ENCODE assay signal across 1 cellular context in the genomic region with DNA sequence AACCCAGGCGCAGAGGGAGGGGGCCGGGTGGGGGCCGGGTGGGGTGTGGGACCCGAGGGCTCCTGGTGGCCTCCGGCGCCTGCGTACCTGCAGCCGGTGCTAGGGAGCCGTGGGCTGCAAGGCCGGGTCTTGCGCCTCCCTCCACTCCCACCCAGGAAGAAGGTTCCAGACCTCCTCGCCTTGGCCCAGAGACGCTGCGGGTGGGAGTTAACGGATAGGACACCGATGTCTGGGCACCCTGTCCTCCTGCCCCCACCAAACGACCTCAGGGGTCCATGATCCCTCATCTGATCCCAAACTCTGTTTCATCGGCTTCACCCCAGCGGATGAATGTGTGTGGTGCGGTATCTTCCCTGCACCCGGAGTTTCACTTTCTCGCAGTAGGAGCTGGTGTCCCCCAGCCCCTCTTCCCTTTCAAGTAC.
TF ChIP-seq lines count a peak whose summit lies in the region.

No MANE protein-coding gene starts in this region.

TF ChIP-seq in HepG2, 621 proteins besides CTCF, POLR2A, EP300 and RAD21 (continued from another document):
- TF ChIP-seq, protein P1, sequence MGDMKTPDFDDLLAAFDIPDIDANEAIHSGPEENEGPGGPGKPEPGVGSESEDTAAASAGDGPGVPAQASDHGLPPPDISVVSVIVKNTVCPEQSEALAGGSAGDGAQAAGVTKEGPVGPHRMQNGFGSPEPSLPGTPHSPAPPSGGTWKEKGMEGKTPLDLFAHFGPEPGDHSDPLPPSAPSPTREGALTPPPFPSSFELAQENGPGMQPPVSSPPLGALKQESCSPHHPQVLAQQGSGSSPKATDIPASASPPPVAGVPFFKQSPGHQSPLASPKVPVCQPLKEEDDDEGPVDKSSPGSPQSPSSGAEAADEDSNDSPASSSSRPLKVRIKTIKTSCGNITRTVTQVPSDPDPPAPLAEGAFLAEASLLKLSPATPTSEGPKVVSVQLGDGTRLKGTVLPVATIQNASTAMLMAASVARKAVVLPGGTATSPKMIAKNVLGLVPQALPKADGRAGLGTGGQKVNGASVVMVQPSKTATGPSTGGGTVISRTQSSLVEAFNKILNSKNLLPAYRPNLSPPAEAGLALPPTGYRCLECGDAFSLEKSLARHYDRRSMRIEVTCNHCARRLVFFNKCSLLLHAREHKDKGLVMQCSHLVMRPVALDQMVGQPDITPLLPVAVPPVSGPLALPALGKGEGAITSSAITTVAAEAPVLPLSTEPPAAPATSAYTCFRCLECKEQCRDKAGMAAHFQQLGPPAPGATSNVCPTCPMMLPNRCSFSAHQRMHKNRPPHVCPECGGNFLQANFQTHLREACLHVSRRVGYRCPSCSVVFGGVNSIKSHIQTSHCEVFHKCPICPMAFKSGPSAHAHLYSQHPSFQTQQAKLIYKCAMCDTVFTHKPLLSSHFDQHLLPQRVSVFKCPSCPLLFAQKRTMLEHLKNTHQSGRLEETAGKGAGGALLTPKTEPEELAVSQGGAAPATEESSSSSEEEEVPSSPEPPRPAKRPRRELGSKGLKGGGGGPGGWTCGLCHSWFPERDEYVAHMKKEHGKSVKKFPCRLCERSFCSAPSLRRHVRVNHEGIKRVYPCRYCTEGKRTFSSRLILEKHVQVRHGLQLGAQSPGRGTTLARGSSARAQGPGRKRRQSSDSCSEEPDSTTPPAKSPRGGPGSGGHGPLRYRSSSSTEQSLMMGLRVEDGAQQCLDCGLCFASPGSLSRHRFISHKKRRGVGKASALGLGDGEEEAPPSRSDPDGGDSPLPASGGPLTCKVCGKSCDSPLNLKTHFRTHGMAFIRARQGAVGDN (CRISPR knock-in tag; IDR thresholded peaks at IDR 0.05), result peak; percentile 2; the same call in 1 of the 2 replicates
- peak; percentile 74 for TF ChIP-seq HNRNPLL (IDR thresholded peaks at IDR 0.05; ENCODE audit: low read depth, low read length, poor library complexity, severe bottlenecking)
- TF ChIP-seq ZSCAN20 (CRISPR knock-in tag; IDR thresholded peaks at IDR 0.05; ENCODE audit: borderline replicate concordance), result 0 out of 2 replicates have a peak, but pooled peaks have one; percentile 22
- no peak for TF ChIP-seq KLF9 (CRISPR knock-in tag; IDR thresholded peaks at IDR 0.05; ENCODE audit: low read depth)
- 0 out of 2 replicates have a peak, but pooled peaks have one; percentile 15 for TF ChIP-seq ZSCAN21 (CRISPR knock-in tag; IDR thresholded peaks at IDR 0.05; ENCODE audit: borderline replicate concordance)
- peak; percentile 9; the same call in 1 of the 2 replicates for TF ChIP-seq ZNF777 (CRISPR knock-in tag; IDR thresholded peaks at IDR 0.05)
- TF ChIP-seq, protein P2, sequence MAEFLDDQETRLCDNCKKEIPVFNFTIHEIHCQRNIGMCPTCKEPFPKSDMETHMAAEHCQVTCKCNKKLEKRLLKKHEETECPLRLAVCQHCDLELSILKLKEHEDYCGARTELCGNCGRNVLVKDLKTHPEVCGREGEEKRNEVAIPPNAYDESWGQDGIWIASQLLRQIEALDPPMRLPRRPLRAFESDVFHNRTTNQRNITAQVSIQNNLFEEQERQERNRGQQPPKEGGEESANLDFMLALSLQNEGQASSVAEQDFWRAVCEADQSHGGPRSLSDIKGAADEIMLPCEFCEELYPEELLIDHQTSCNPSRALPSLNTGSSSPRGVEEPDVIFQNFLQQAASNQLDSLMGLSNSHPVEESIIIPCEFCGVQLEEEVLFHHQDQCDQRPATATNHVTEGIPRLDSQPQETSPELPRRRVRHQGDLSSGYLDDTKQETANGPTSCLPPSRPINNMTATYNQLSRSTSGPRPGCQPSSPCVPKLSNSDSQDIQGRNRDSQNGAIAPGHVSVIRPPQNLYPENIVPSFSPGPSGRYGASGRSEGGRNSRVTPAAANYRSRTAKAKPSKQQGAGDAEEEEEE (CRISPR knock-in tag; IDR thresholded peaks at IDR 0.05; ENCODE audit: borderline replicate concordance), result no peak
- TF ChIP-seq, protein P3, sequence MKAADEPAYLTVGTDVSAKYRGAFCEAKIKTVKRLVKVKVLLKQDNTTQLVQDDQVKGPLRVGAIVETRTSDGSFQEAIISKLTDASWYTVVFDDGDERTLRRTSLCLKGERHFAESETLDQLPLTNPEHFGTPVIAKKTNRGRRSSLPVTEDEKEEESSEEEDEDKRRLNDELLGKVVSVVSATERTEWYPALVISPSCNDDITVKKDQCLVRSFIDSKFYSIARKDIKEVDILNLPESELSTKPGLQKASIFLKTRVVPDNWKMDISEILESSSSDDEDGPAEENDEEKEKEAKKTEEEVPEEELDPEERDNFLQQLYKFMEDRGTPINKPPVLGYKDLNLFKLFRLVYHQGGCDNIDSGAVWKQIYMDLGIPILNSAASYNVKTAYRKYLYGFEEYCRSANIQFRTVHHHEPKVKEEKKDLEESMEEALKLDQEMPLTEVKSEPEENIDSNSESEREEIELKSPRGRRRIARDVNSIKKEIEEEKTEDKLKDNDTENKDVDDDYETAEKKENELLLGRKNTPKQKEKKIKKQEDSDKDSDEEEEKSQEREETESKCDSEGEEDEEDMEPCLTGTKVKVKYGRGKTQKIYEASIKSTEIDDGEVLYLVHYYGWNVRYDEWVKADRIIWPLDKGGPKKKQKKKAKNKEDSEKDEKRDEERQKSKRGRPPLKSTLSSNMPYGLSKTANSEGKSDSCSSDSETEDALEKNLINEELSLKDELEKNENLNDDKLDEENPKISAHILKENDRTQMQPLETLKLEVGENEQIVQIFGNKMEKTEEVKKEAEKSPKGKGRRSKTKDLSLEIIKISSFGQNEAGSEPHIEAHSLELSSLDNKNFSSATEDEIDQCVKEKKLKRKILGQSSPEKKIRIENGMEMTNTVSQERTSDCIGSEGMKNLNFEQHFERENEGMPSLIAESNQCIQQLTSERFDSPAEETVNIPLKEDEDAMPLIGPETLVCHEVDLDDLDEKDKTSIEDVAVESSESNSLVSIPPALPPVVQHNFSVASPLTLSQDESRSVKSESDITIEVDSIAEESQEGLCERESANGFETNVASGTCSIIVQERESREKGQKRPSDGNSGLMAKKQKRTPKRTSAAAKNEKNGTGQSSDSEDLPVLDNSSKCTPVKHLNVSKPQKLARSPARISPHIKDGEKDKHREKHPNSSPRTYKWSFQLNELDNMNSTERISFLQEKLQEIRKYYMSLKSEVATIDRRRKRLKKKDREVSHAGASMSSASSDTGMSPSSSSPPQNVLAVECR (CRISPR knock-in tag; IDR thresholded peaks at IDR 0.05; ENCODE audit: borderline replicate concordance), result peak; percentile 61; the same call in 1 of the 2 replicates
- TF ChIP-seq LCORL (IDR thresholded peaks at IDR 0.05), result no peak
- no peak for TF ChIP-seq LCORL (CRISPR knock-in tag; IDR thresholded peaks at IDR 0.05)
- no peak for TF ChIP-seq JDP2 (CRISPR knock-in tag; IDR thresholded peaks at IDR 0.05; ENCODE audit: borderline replicate concordance)
- TF ChIP-seq ISX (CRISPR knock-in tag; conservative IDR thresholded peaks at IDR 0.05), result 0 out of 2 replicates have a peak, but pooled peaks have one; percentile 0
